ENCODE assay signal across 14 cellular contexts in genomic region chr15:95169701-95170459, GRCh38.
DNase-seq lines count a peak whose midpoint lies in the region; ATAC-seq and TF ChIP-seq lines count a peak whose summit lies in the region.
"Had no signal": no experiment of that assay in that cellular context is flagged by ENCODE, and none has a peak within 500 bp of the region (broad histone marks: within the 10 kb centered on the region; RNA-seq: fewer than 3 reads in every experiment).

No MANE protein-coding gene starts in this region.

- no peak overlapping the region for H3K9ac ChIP-seq in muscle layer of colon (ENCODE audit: low read length)

- peak overlapping the region; percentile 22 for H3K4me3 ChIP-seq in coronary artery
- peak overlapping the region; percentile 20 to 32 for H3K4me3 ChIP-seq in muscle layer of colon (ENCODE audit: low read depth in 1 of 2, low read length in 2 of 2)
- peak overlapping the region; percentile 36 to 46 for H3K4me3 ChIP-seq in tibial artery
- H3K4me3 ChIP-seq: SJCRH30 had no signal

- no peaks in the 10 kb centered on the region for H3K27me3 ChIP-seq in muscle layer of colon (ENCODE audit: control insufficient read depth in 1 of 2, insufficient read depth in 2 of 2, low read length in 2 of 2)
- no peaks in the 10 kb centered on the region for H3K27me3 ChIP-seq in tibial artery
- H3K27me3 ChIP-seq: SJCRH30 had no signal

- TF ChIP-seq CTCF in coronary artery (IDR thresholded peaks at IDR 0.05) (no peak), tibial artery (IDR thresholded peaks at IDR 0.05) (no peak)

- no peak for ATAC-seq in GM19023 (IDR thresholded peaks at IDR 0.05; ENCODE audit: unreplicated experiment)

- H3K27ac ChIP-seq in coronary artery, result no peak overlapping the region
- no peak overlapping the region for H3K27ac ChIP-seq in muscle layer of colon (ENCODE audit: low read depth, low read length)
- peak overlapping the region; percentile 85 to 86 for H3K27ac ChIP-seq in tibial artery
- H3K27ac ChIP-seq: SJCRH30 had no signal

- DNase-seq in HCEC 1CT (peak; percentile 65), coronary artery (ENCODE audit: low spot score) (no peak), tibial artery (peak; percentile 86 to 91), GOT3 (lab: John Stamatoyannopoulos, UW) (no peak), NCI-H2171 treated with DMSO at 0.1 percent for 48 hours (lab: John Stamatoyannopoulos, UW) (no peak), NCI-H2171 (lab: John Stamatoyannopoulos, UW) (no peak)
- DNase-seq: activated CD4-positive, alpha-beta T cell treated with anti-CD3 and anti-CD28 coated beads for 4 hours; activated naive CD4-positive, alpha-beta T cell treated with Interleukin-2 at 50 U/mL for 16 hours; DMS 273 treated with DMSO at 0.1 percent for 48 hours; effector CD8-positive, alpha-beta T cell; KBM-7 had no signal

- H3K4me1 ChIP-seq in muscle layer of colon (ENCODE audit: insufficient read depth, low read length), result peaks cover 9% of the 10 kb centered on the region
- H3K4me1 ChIP-seq in tibial artery, result peaks cover 0 to 47% (median 17%) of the 10 kb centered on the region in 4 donors
- H3K4me1 ChIP-seq: SJCRH30 had no signal

- no peaks in the 10 kb centered on the region for H3K36me3 ChIP-seq in muscle layer of colon (ENCODE audit: insufficient read depth, low read length)
- H3K36me3 ChIP-seq in tibial artery, result no peaks in the 10 kb centered on the region
- H3K36me3 ChIP-seq: SJCRH30 had no signal

- H3K9me3 ChIP-seq in muscle layer of colon (ENCODE audit: low read length) (no peaks in the 10 kb centered on the region), tibial artery (no peaks in the 10 kb centered on the region)
- H3K9me3 ChIP-seq: SJCRH30 had no signal

- intact Hi-C loops in tibial artery (cut with DNase I; ENCODE audit: low total_unique reads), result loop anchor here (10.0 kb wide), 1 partner anchor 1165 kb away; the partner anchor contains the start of gene NR2F2

Comparison
In these comparisons a context has a peak if more than half of its experiments do, and no peak if none do; other contexts are left out.
1. DNase-seq: peak in HCEC 1CT (single experiment) and tibial artery (2 of 2); none in coronary artery (single experiment), GOT3 (single experiment), NCI-H2171 treated with DMSO at 0.1 percent for 48 hours (single experiment) and NCI-H2171 (single experiment).
2. H3K27ac ChIP-seq: peak in tibial artery (2 of 2); none in coronary artery (0 of 2) and muscle layer of colon (single experiment).
3. Peak in every context shown above with its lines, with median percentiles within 50 percentile points of each other: H3K4me3 ChIP-seq.